Comparison of ENCODE assay signal across 1 cellular context in the genomic region with DNA sequence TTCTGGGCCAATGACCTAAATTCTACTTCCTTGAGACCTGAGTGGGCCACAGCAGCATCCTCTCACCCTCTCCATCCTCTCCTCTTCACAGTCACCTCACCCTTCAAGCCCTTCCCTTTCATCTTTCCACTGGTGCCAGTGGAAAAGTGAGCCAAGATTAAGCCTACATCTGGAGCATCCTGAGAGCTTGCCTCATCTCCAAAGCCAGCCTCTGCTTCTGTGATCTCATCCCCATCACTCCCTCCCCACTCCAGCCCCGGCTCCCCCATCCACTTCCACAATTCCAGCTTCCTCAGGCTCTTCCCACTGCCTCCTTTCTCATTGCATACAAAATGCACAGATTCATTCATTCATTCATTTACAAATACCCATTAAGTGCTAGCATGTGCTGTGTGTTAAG.
TF ChIP-seq lines count a peak whose summit lies in the region.

No MANE protein-coding gene starts in this region.

TF ChIP-seq in GM23338, 12 proteins besides CTCF, POLR2A, EP300 and RAD21 (continued from another document):
- TF ChIP-seq, protein P1, sequence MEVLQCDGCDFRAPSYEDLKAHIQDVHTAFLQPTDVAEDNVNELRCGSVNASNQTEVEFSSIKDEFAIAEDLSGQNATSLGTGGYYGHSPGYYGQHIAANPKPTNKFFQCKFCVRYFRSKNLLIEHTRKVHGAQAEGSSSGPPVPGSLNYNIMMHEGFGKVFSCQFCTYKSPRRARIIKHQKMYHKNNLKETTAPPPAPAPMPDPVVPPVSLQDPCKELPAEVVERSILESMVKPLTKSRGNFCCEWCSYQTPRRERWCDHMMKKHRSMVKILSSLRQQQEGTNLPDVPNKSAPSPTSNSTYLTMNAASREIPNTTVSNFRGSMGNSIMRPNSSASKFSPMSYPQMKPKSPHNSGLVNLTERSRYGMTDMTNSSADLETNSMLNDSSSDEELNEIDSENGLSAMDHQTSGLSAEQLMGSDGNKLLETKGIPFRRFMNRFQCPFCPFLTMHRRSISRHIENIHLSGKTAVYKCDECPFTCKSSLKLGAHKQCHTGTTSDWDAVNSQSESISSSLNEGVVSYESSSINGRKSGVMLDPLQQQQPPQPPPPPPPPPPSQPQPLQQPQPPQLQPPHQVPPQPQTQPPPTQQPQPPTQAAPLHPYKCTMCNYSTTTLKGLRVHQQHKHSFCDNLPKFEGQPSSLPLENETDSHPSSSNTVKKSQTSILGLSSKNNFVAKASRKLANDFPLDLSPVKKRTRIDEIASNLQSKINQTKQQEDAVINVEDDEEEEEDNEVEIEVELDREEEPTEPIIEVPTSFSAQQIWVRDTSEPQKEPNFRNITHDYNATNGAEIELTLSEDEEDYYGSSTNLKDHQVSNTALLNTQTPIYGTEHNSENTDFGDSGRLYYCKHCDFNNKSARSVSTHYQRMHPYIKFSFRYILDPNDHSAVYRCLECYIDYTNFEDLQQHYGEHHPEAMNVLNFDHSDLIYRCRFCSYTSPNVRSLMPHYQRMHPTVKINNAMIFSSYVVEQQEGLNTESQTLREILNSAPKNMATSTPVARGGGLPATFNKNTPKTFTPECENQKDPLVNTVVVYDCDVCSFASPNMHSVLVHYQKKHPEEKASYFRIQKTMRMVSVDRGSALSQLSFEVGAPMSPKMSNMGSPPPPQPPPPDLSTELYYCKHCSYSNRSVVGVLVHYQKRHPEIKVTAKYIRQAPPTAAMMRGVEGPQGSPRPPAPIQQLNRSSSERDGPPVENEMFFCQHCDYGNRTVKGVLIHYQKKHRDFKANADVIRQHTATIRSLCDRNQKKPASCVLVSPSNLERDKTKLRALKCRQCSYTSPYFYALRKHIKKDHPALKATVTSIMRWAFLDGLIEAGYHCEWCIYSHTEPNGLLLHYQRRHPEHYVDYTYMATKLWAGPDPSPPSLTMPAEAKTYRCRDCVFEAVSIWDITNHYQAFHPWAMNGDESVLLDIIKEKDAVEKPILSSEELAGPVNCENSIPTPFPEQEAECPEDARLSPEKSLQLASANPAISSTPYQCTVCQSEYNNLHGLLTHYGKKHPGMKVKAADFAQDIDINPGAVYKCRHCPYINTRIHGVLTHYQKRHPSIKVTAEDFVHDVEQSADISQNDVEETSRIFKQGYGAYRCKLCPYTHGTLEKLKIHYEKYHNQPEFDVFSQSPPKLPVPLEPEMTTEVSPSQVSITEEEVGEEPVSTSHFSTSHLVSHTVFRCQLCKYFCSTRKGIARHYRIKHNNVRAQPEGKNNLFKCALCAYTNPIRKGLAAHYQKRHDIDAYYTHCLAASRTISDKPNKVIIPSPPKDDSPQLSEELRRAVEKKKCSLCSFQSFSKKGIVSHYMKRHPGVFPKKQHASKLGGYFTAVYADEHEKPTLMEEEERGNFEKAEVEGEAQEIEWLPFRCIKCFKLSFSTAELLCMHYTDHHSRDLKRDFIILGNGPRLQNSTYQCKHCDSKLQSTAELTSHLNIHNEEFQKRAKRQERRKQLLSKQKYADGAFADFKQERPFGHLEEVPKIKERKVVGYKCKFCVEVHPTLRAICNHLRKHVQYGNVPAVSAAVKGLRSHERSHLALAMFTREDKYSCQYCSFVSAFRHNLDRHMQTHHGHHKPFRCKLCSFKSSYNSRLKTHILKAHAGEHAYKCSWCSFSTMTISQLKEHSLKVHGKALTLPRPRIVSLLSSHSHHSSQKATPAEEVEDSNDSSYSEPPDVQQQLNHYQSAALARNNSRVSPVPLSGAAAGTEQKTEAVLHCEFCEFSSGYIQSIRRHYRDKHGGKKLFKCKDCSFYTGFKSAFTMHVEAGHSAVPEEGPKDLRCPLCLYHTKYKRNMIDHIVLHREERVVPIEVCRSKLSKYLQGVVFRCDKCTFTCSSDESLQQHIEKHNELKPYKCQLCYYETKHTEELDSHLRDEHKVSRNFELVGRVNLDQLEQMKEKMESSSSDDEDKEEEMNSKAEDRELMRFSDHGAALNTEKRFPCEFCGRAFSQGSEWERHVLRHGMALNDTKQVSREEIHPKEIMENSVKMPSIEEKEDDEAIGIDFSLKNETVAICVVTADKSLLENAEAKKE (CRISPR knock-in tag; IDR thresholded peaks at IDR 0.05), result no peak
- TF ChIP-seq EZH2 (IDR thresholded peaks at IDR 0.05; ENCODE audit: low read depth, unreplicated experiment), result no peak
